15 cellular contexts compared by ENCODE assay signal in genomic region chr2:112794841-112795240, GRCh38. TPM values are rescaled to one million over a fixed set of nuclear protein-coding genes. Genes with fewer than 3 reads are reported as not detected.
DNase-seq lines count a peak whose midpoint lies in the region; ATAC-seq, FAIRE-seq and TF ChIP-seq lines count a peak whose summit lies in the region.
"Had no signal": no experiment of that assay in that cellular context is flagged by ENCODE, and none has a peak within 500 bp of the region (broad histone marks: within the 10 kb centered on the region; RNA-seq: fewer than 3 reads in every experiment).

No MANE protein-coding gene starts in this region.

- DNase-seq in CD1c-positive myeloid dendritic cell (ENCODE audit: extremely low spot score) (peak; percentile 18), NCI-H226 (peak; percentile 69), K562 (ENCODE audit: extremely low read depth in 1 of 4, low spot score in 3 of 4) (no peak), mucosa of descending colon (peak in 2 of 3 donors; percentile 46 to 49), NCI-H2171 (lab: John Stamatoyannopoulos, UW) (no peak), aorta (no peak), NCI-H526 treated with DMSO at 0.1 percent for 48 hours (lab: John Stamatoyannopoulos, UW) (no peak), SK-N-DZ (ENCODE audit: low spot score) (no peak)
- DNase-seq: NCI-H446; stimulated activated CD4-positive, alpha-beta T cell treated with anti-CD3 and anti-CD28 coated beads, Interleukin-4, amount 100 ng/mL, for 1 hour had no signal

- peak overlapping the region; percentile 79 for H2AFZ ChIP-seq in K562 (ENCODE audit: low read depth, low read length)

- in situ Hi-C loops in K562 (cut with MboI): no loop called here

- POLR2A ChIA-PET in K562 (lab: Yijun Ruan, JAX): interaction anchor here (0.7 kb wide), 1 partner anchor 17 kb away, joined by 4 read pairs; no protein-coding TSS in a partner anchor

- peak overlapping the region in 1 of 2 experiments; percentile 23; a peak in 2 of 4 replicates for H3K9ac ChIP-seq in K562 (ENCODE audit: insufficient read depth in 1 of 2, low read depth in 2 of 2, low read length in 2 of 2)

- TF ChIP-seq RAD21 in K562 (CRISPR knock-in tag; conservative IDR thresholded peaks at IDR 0.05 in 1 of 2, IDR thresholded peaks at IDR 0.05 in 1 of 2): no peak

- no peaks in the 10 kb centered on the region for H3K9me1 ChIP-seq in K562 (ENCODE audit: control insufficient read depth, insufficient read depth, low read length)

- H3K27me3 ChIP-seq in K562 (ENCODE audit: control insufficient read depth in 2 of 2, insufficient read depth in 2 of 2, low read length in 2 of 2) (no peaks in the 10 kb centered on the region), aorta (ENCODE audit: control insufficient read depth in 1 of 2, insufficient read depth in 2 of 2, low read length in 1 of 2) (no peaks in the 10 kb centered on the region)
- H3K27me3 ChIP-seq: pancreas, SJSA1 had no signal

- 0 out of 2 replicates have a peak overlapping the region, but pooled peaks have one; percentile 5 for H3K4me2 ChIP-seq in K562 (ENCODE audit: insufficient read depth, low read length)

- H3K9me3 ChIP-seq in K562 (replicated peaks; ENCODE audit: control insufficient read depth, insufficient read depth, low read depth, low read length): 0 out of 2 replicates have a peak, but pooled peaks cover 4% of the 10 kb centered on the region
- H3K9me3 ChIP-seq in mucosa of descending colon: no peaks in the 10 kb centered on the region
- no peaks in the 10 kb centered on the region for H3K9me3 ChIP-seq in aorta (ENCODE audit: control insufficient read depth, low read length)
- H3K9me3 ChIP-seq: left ventricle myocardium inferior, pancreas, SJSA1 had no signal

- BruUV-seq in K562 (replicated peaks; lab: Mats Ljungman, UMichigan): no TSS peak

- H3K4me1 ChIP-seq in K562 (replicated peaks in 1 of 2; ENCODE audit: control insufficient read depth in 2 of 2, insufficient read depth in 2 of 2, low read length in 2 of 2) (peaks cover 3 to 24% of the 10 kb centered on the region in 2 experiments), mucosa of descending colon (ENCODE audit: low read depth) (no peaks in the 10 kb centered on the region), aorta (ENCODE audit: control insufficient read depth in 1 of 2, insufficient read depth in 2 of 2, low read length in 2 of 2) (no peaks in the 10 kb centered on the region)

- WGBS in K562 (ENCODE audit: insufficient coverage, low coverage, missing lambda C conversion rate): 53% methylated on average over 3 of the region's 3 CpGs
- WGBS in aorta, 2 donors: 84 to 87% methylated on average over 3 of the region's 3 CpGs

- no peaks in the 10 kb centered on the region for H4K20me1 ChIP-seq in K562 (replicated peaks; ENCODE audit: control insufficient read depth, insufficient read depth, low read length)

- H3K27ac ChIP-seq in K562 (ENCODE audit: extremely low read depth, low read depth, low read length) (peak overlapping the region; percentile 81; the same call in 2 of the 3 replicates), aorta (ENCODE audit: low read depth in 1 of 2, low read length in 2 of 2) (no peak overlapping the region)
- H3K27ac ChIP-seq: left ventricle myocardium inferior, SJSA1 had no signal

- no peak overlapping the region for H3K4me3 ChIP-seq in K562
- no peak overlapping the region for H3K4me3 ChIP-seq in mucosa of descending colon
- no peak overlapping the region for H3K4me3 ChIP-seq in aorta (ENCODE audit: low read length in 2 of 2)
- H3K4me3 ChIP-seq: left ventricle myocardium inferior, pancreas, SJSA1 had no signal

- TF ChIP-seq CTCF in K562 (IDR thresholded peaks at IDR 0.05 in 2 of 3, conservative IDR thresholded peaks at IDR 0.05 in 1 of 3; ENCODE audit: insufficient read depth in 2 of 3, low read depth in 1 of 3, low read length in 3 of 3) (no peak), mucosa of descending colon (IDR thresholded peaks at IDR 0.05) (no peak)

- no peaks in the 10 kb centered on the region for H3K79me2 ChIP-seq in K562 (ENCODE audit: control insufficient read depth, insufficient read depth, low read length)

- no peak for TF ChIP-seq EP300 in K562 (IDR thresholded peaks at IDR 0.05; ENCODE audit: low read length)

- intact Hi-C loops in K562 (cut with micrococcal nuclease) (loop anchor here (2.0 kb wide), 1 partner anchor 30 kb away; the partner anchor contains the start of gene CKAP2L), mucosa of descending colon (cut with DNase I, micrococcal nuclease) (no loop called here), aorta (cut with DNase I) (no loop called here)

- FAIRE-seq in K562 (lab: Jason Lieb, UNC): peak; percentile 6
- FAIRE-seq: G401.6, pancreas had no signal

- peak; percentile 17 for ATAC-seq in K562
- ATAC-seq in mucosa of descending colon: peak; percentile 78
- no peak for ATAC-seq in aorta (ENCODE audit: low FRiP score)

- CTCF ChIA-PET in K562 (lab: Yijun Ruan, JAX; ENCODE audit: low intra/inter-chr PET ratio): no interaction called here

- TF ChIP-seq POLR2A in K562 (conservative IDR thresholded peaks at IDR 0.05): no peak

- H3K36me3 ChIP-seq in K562 (ENCODE audit: control insufficient read depth, insufficient read depth, low read length) (no peaks in the 10 kb centered on the region), mucosa of descending colon (ENCODE audit: low read depth) (no peaks in the 10 kb centered on the region), aorta (ENCODE audit: control insufficient read depth in 1 of 2, insufficient read depth in 2 of 2, low read length in 1 of 2) (no peaks in the 10 kb centered on the region)
- H3K36me3 ChIP-seq: left ventricle myocardium inferior, pancreas, SJSA1 had no signal

RNA-seq across cellular contexts. Expression of gene IL1A, which starts 10.5 kb away (rescaled TPM):
- 0.32 TPM in 1 of 2 replicates, not detected in the other for total RNA-seq in K562 (2011; cell fraction: chromatin; rRNA removed; ENCODE audit: low replicate concordance)
- not detected in 2 replicates for total RNA-seq in K562 (2011; cell fraction: nucleolus; rRNA removed)
- total RNA-seq in K562 (2011; cell fraction: nucleoplasm; rRNA removed): 0.46 TPM in 1 of 2 replicates, not detected in the other
- total RNA-seq in K562 (2014; rRNA removed): 0.14 TPM in 1 of 2 replicates, not detected in the other
- total RNA-seq in K562 (2014; rRNA removed; fragmentation: Illumina TruSeq; extraction: Trizol): 0.15 and 0.19 TPM in 2 replicates
- total RNA-seq in K562 (2015; rRNA removed; fragmentation: Illumina TruSeq; extraction: Trizol): 0.08 TPM in 1 of 2 replicates, not detected in the other
- 0.09 TPM in 1 of 2 replicates, not detected in the other for total RNA-seq in K562 (2021)
- polyA plus RNA-seq in K562 (2011; rRNA removed): 0.07 and 0.09 TPM in 2 replicates
- 0.09 TPM in 1 of 2 replicates, not detected in the other for polyA plus RNA-seq in K562 (2011; cell fraction: cytosol; rRNA removed)
- 0.11 and 0.13 TPM in 2 replicates for polyA plus RNA-seq in K562 (2011; cell fraction: nucleus; rRNA removed)
- 0.30 and 1.4 TPM in 2 replicates for polyA plus RNA-seq in K562 (2012)
- polyA plus RNA-seq in K562 (2014; fragmentation: Illumina TruSeq; extraction: Trizol): 0.08 and 0.15 TPM in 2 replicates
- polyA plus RNA-seq in K562 (2014; fragmentation: Nextera tagmentation; extraction: Ambion mirVana): under 1 TPM in 1 of 2 experiments, not detected in 1; 0.27 TPM
- polyA plus RNA-seq in K562 (2014; rRNA removed): 0.03 TPM in 1 of 2 replicates, not detected in the other
- 0.07 TPM in 1 of 2 replicates, not detected in the other for polyA minus RNA-seq in K562 (2011; rRNA and poly(A)+ RNA removed)
- polyA minus RNA-seq in K562 (2011; cell fraction: cytosol; rRNA and poly(A)+ RNA removed): not detected in 2 replicates
- polyA minus RNA-seq in K562 (2011; cell fraction: nucleus; rRNA and poly(A)+ RNA removed): not detected in 2 replicates
- not detected for total RNA-seq in mucosa of descending colon
- under 1 TPM in 1 of 2 donors, not detected in 1; 0.19 TPM for total RNA-seq in aorta
- not detected for polyA plus RNA-seq in aorta
- not detected in 2 replicates for polyA plus RNA-seq in SK-N-DZ (2014; cell fraction: cytosol; rRNA removed)
- polyA plus RNA-seq in SK-N-DZ (2014; cell fraction: nucleus; rRNA removed): not detected in 2 replicates
- total RNA-seq: left ventricle myocardium inferior had no signal

RNA-seq across cellular contexts. Expression of gene CKAP2L, which starts 30.4 kb away (rescaled TPM):
- total RNA-seq in K562 (2011; cell fraction: chromatin; rRNA removed; ENCODE audit: low replicate concordance): 12.0 and 31.2 TPM in 2 replicates
- total RNA-seq in K562 (2011; cell fraction: nucleolus; rRNA removed): 9.5 and 10.3 TPM in 2 replicates
- 20.5 and 28.5 TPM in 2 replicates for total RNA-seq in K562 (2011; cell fraction: nucleoplasm; rRNA removed)
- total RNA-seq in K562 (2014; rRNA removed) (10.4 and 12.3 TPM in 2 replicates), K562 (2014; rRNA removed; fragmentation: Illumina TruSeq; extraction: Trizol) (14.2 and 16.9 TPM in 2 replicates), K562 (2015; rRNA removed; fragmentation: Illumina TruSeq; extraction: Trizol) (11.5 and 12.1 TPM in 2 replicates), K562 (2021) (17.6 and 18.6 TPM in 2 replicates), mucosa of descending colon (1 to 10 TPM; 1.2 to 9.5 (median 2.8) TPM), aorta (under 1 TPM; 0.65 to 0.69 TPM)
- polyA plus RNA-seq in K562 (2011; rRNA removed) (15.8 and 18.5 TPM in 2 replicates), K562 (2014; fragmentation: Illumina TruSeq; extraction: Trizol) (20.3 and 21.9 TPM in 2 replicates), K562 (2014; fragmentation: Nextera tagmentation; extraction: Ambion mirVana) (10 to 100 TPM; 14.1 to 14.9 TPM), K562 (2014; rRNA removed) (10.9 and 13.2 TPM in 2 replicates), aorta (under 1 TPM; under 0.01 to 0.08 TPM)
- polyA plus RNA-seq in K562 (2011; cell fraction: cytosol; rRNA removed): 2.9 and 6.0 TPM in 2 replicates
- polyA plus RNA-seq in K562 (2011; cell fraction: nucleus; rRNA removed): 7.2 and 9.8 TPM in 2 replicates
- 12.2 and 19.9 TPM in 2 replicates for polyA plus RNA-seq in K562 (2012)
- 21.9 and 31.4 TPM in 2 replicates for polyA minus RNA-seq in K562 (2011; rRNA and poly(A)+ RNA removed)
- polyA minus RNA-seq in K562 (2011; cell fraction: cytosol; rRNA and poly(A)+ RNA removed): 4.9 and 6.4 TPM in 2 replicates
- 12.3 and 21.2 TPM in 2 replicates for polyA minus RNA-seq in K562 (2011; cell fraction: nucleus; rRNA and poly(A)+ RNA removed)
- polyA plus RNA-seq in SK-N-DZ (2014; cell fraction: cytosol; rRNA removed): 19.5 and 22.4 TPM in 2 replicates
- 10.6 and 23.0 TPM in 2 replicates for polyA plus RNA-seq in SK-N-DZ (2014; cell fraction: nucleus; rRNA removed)

RNA-seq across cellular contexts. Expression of gene IL1B, which starts 41.7 kb away (rescaled TPM):
- not detected in 2 replicates for total RNA-seq in K562 (2011; cell fraction: chromatin; rRNA removed; ENCODE audit: low replicate concordance)
- not detected in 2 replicates for total RNA-seq in K562 (2011; cell fraction: nucleolus; rRNA removed)
- not detected in 2 replicates for total RNA-seq in K562 (2011; cell fraction: nucleoplasm; rRNA removed)
- total RNA-seq in K562 (2014; rRNA removed): not detected in 2 replicates
- total RNA-seq in K562 (2014; rRNA removed; fragmentation: Illumina TruSeq; extraction: Trizol): not detected in 2 replicates
- total RNA-seq in K562 (2015; rRNA removed; fragmentation: Illumina TruSeq; extraction: Trizol): 0.29 TPM in 1 of 2 replicates, not detected in the other
- total RNA-seq in K562 (2021): not detected in 2 replicates
- 0.09 TPM in 1 of 2 replicates, not detected in the other for polyA plus RNA-seq in K562 (2011; rRNA removed)
- not detected in 2 replicates for polyA plus RNA-seq in K562 (2011; cell fraction: cytosol; rRNA removed)
- not detected in 2 replicates for polyA plus RNA-seq in K562 (2011; cell fraction: nucleus; rRNA removed)
- 0.06 and 0.13 TPM in 2 replicates for polyA plus RNA-seq in K562 (2012)
- polyA plus RNA-seq in K562 (2014; fragmentation: Illumina TruSeq; extraction: Trizol): not detected in 2 replicates
- polyA plus RNA-seq in K562 (2014; fragmentation: Nextera tagmentation; extraction: Ambion mirVana): not detected
- polyA plus RNA-seq in K562 (2014; rRNA removed): not detected in 2 replicates
- polyA minus RNA-seq in K562 (2011; rRNA and poly(A)+ RNA removed): not detected in 2 replicates
- not detected in 2 replicates for polyA minus RNA-seq in K562 (2011; cell fraction: cytosol; rRNA and poly(A)+ RNA removed)
- polyA minus RNA-seq in K562 (2011; cell fraction: nucleus; rRNA and poly(A)+ RNA removed): not detected in 2 replicates
- total RNA-seq in mucosa of descending colon: 1 to 10 TPM; 2.1 to 6.4 (median 4.2) TPM
- total RNA-seq in aorta: 1 to 10 TPM; 2.8 to 9.3 TPM
- polyA plus RNA-seq in aorta: 1 to 10 TPM; 1.2 to 1.9 TPM
- not detected in 2 replicates for polyA plus RNA-seq in SK-N-DZ (2014; cell fraction: cytosol; rRNA removed)
- polyA plus RNA-seq in SK-N-DZ (2014; cell fraction: nucleus; rRNA removed): not detected in 2 replicates
- total RNA-seq: activated naive CD4-positive, alpha-beta T cell treated with anti-CD3 and anti-CD28 coated beads for 36 hours had no signal

Comparison
In these comparisons a context has a peak if more than half of its experiments do, and no peak if none do; other contexts are left out.
1. DNase-seq: peak in CD1c-positive myeloid dendritic cell (single experiment), NCI-H226 (single experiment) and mucosa of descending colon (2 of 3); none in K562 (0 of 4), NCI-H2171 (single experiment), aorta (0 of 2), NCI-H526 treated with DMSO at 0.1 percent for 48 hours (single experiment) and SK-N-DZ (single experiment).